Comparison of ENCODE assay signal across 1 cellular context in genomic region chr10:47176903-47177860, GRCh38.
TF ChIP-seq lines count a peak whose summit lies in the region.

No MANE protein-coding gene starts in this region.

TF ChIP-seq in IMR-90, 13 proteins besides CTCF, POLR2A, EP300 and RAD21 (continued from another document):
- TF ChIP-seq RFX5 (IDR thresholded peaks at IDR 0.05; ENCODE audit: low read depth, low read length), result no peak
- no peak for TF ChIP-seq CEBPB (IDR thresholded peaks at IDR 0.05; ENCODE audit: low read depth, low read length)
- no peak for TF ChIP-seq NFE2L2 (IDR thresholded peaks at IDR 0.05; ENCODE audit: low read depth, low read length)
